Comparison of ENCODE assay signal across 25 cellular contexts in the genomic region with DNA sequence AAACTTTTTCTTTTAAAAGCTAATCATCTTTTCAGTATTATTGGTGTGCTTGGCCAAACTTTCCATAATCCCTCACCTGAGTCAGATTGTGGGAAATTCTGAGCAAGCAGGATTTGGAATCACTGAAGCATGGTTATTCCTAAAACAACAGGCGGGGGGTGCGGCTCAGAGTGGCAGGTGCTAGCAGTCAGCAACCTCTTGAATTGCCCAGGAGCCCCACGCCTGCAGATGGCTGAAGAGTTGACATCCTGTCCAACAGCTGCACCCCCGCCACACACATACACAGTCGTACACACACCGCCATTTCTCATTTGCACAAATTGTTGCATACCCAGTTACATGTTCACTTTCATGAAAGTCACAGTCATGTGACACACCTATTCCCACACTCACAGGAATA.
A peak's percentile ranks its signal among the peaks of the same experiment; 100 is the strongest.
DNase-seq lines count a peak whose midpoint lies in the region; ATAC-seq and TF ChIP-seq lines count a peak whose summit lies in the region.
"Had no signal": no experiment of that assay in that cellular context is flagged by ENCODE, and none has a peak within 500 bp of the region (broad histone marks: within the 10 kb centered on the region; RNA-seq: fewer than 3 reads in every experiment).

No MANE protein-coding gene starts in this region.

- H2BK120ac ChIP-seq in H9 (ENCODE audit: low read depth, low read length, poor library complexity, severe bottlenecking) = no peak overlapping the region

- no peak overlapping the region for H3K4me3 ChIP-seq in sigmoid colon
- H3K4me3 ChIP-seq: BLaER1, heart right ventricle, left lung, right atrium auricular region, SK-N-MC had no signal

- no peak overlapping the region for H2AFZ ChIP-seq in H9 (ENCODE audit: low read length)

- H3K56ac ChIP-seq in H9 (ENCODE audit: insufficient read length, low read depth, low read length) = no peak overlapping the region

- TF ChIP-seq CTCF in sigmoid colon (IDR thresholded peaks at IDR 0.05) = no peak
- no peak for TF ChIP-seq CTCF in H9 (conservative IDR thresholded peaks at IDR 0.05)

- H3K4me1 ChIP-seq in sigmoid colon = no peaks in the 10 kb centered on the region
- no peaks in the 10 kb centered on the region for H3K4me1 ChIP-seq in H9 (ENCODE audit: insufficient read depth, low read length)
- H3K4me1 ChIP-seq: heart right ventricle, right atrium auricular region had no signal

- H3K9me3 Mint-ChIP-seq in activated T-cell treated with anti-CD3 and anti-CD28 coated beads, Interleukin-2, amount 50 U/mL, for 72 hours = no peaks in the 10 kb centered on the region
- no peaks in the 10 kb centered on the region for H3K9me3 Mint-ChIP-seq in H9
- H3K9me3 Mint-ChIP-seq: activated CD4-positive, alpha-beta T cell treated with anti-CD3 and anti-CD28 coated beads, Interleukin-2, amount 10 ng/mL, durations not matched to agents 7 days and 5 days; type B pancreatic cell had no signal

- ATAC-seq in left ventricle myocardium superior = no peak
- no peak for ATAC-seq in activated T-cell treated with anti-CD3 and anti-CD28 coated beads, Interleukin-2, amount 50 U/mL, for 72 hours (replicated peaks in 1 of 2)
- ATAC-seq: activated CD8-positive, alpha-beta memory T cell treated with anti-CD3 and anti-CD28 coated beads, Interleukin-2, amount 10 ng/mL, durations not matched to agents 7 days and 5 days; heart right ventricle; left lung; naive thymus-derived CD4-positive, alpha-beta T cell had no signal

- H3K14ac ChIP-seq in H9 (ENCODE audit: insufficient read depth, low read length) = no peak overlapping the region

- TF ChIP-seq EP300 in sigmoid colon (IDR thresholded peaks at IDR 0.05) = no peak

- no peaks in the 10 kb centered on the region for H3K79me1 ChIP-seq in H9 (ENCODE audit: insufficient read depth, low read depth, low read length, poor library complexity, severe bottlenecking)

- DNase-seq in DMS153 treated with DMSO at 0.1 percent for 48 hours (lab: John Stamatoyannopoulos, UW; ENCODE audit: unreplicated experiment) (peak; percentile 65), NCI-H128 (lab: John Stamatoyannopoulos, UW; ENCODE audit: unreplicated experiment) (peak; percentile 53), NCI-H2171 (lab: John Stamatoyannopoulos, UW) (peak; percentile 84), SHP77 (lab: John Stamatoyannopoulos, UW) (peak; percentile 80 to 93), sigmoid colon (no peak), left ventricle myocardium superior (no peak), H9 (no peak)
- DNase-seq in activated T-cell treated with anti-CD3 and anti-CD28 coated beads, Interleukin-2, amount 50 U/mL, for 72 hours = no peak
- DNase-seq: activated CD4-positive, alpha-beta T cell treated with anti-CD3 and anti-CD28 coated beads, Interleukin-2, amount 10 ng/mL, durations not matched to agents 7 days and 5 days; activated CD8-positive, alpha-beta memory T cell treated with anti-CD3 and anti-CD28 coated beads, Interleukin-2, amount 10 ng/mL, durations not matched to agents 7 days and 5 days; aorta; Calu3; H7; heart right ventricle; left lung; naive thymus-derived CD4-positive, alpha-beta T cell; NCI-H2081 treated with DMSO at 0.1 percent for 48 hours; stimulated activated CD4-positive, alpha-beta T cell treated with anti-CD3 and anti-CD28 coated beads, Interleukin-15, amount 100 ng/mL, for 24 hours; T-helper 2 cell had no signal

- H3K23me2 ChIP-seq in H9 (ENCODE audit: insufficient read length, low read depth, low read length, poor library complexity, severe bottlenecking) = no peaks in the 10 kb centered on the region

- no peak overlapping the region for H2BK12ac ChIP-seq in H9 (ENCODE audit: insufficient read length, low read depth, low read length)

- H3K36me3 ChIP-seq in sigmoid colon = no peaks in the 10 kb centered on the region
- H3K36me3 ChIP-seq: BLaER1, heart right ventricle, left lung, right atrium auricular region had no signal

- peaks cover 34% of the 10 kb centered on the region for H3K27me3 Mint-ChIP-seq in activated T-cell treated with anti-CD3 and anti-CD28 coated beads, Interleukin-2, amount 50 U/mL, for 72 hours (ENCODE audit: low read depth)
- H3K27me3 Mint-ChIP-seq in H9 (ENCODE audit: low read depth) = peaks cover 33% of the 10 kb centered on the region
- H3K27me3 Mint-ChIP-seq: activated CD4-positive, alpha-beta T cell treated with anti-CD3 and anti-CD28 coated beads, Interleukin-2, amount 10 ng/mL, durations not matched to agents 7 days and 5 days had no signal

- H3K4me1 Mint-ChIP-seq in activated T-cell treated with anti-CD3 and anti-CD28 coated beads, Interleukin-2, amount 50 U/mL, for 72 hours (ENCODE audit: low read depth) = no peaks in the 10 kb centered on the region
- peaks cover 3 to 4% of the 10 kb centered on the region in 2 experiments; a peak in 3 of 4 replicates for H3K4me1 Mint-ChIP-seq in H9
- H3K4me1 Mint-ChIP-seq: activated naive CD4-positive, alpha-beta T cell treated with anti-CD3 and anti-CD28 coated beads, Interleukin-2, amount 50 U/mL, for 24 hours; central memory CD8-positive, alpha-beta T cell had no signal

- H2BK5ac ChIP-seq in H9 (ENCODE audit: insufficient read length, low read length) = no peak overlapping the region

- no peak overlapping the region for H2BK15ac ChIP-seq in H9 (ENCODE audit: low read depth, low read length)

- H3K79me2 ChIP-seq in H9 (ENCODE audit: insufficient read depth, low read length) = no peaks in the 10 kb centered on the region

- no peak overlapping the region for H2AK5ac ChIP-seq in H9 (ENCODE audit: insufficient read length, low read length)

- H4K91ac ChIP-seq in H9 (ENCODE audit: insufficient read length, low read depth, low read length) = no peak overlapping the region

- H3K27ac ChIP-seq in sigmoid colon (no peak overlapping the region), H9 (ENCODE audit: insufficient read length, low read depth, low read length) (no peak overlapping the region)
- H3K27ac ChIP-seq: BLaER1, heart right ventricle, left lung, right atrium auricular region, SK-N-MC had no signal

- no peak overlapping the region for H3K27ac Mint-ChIP-seq in activated T-cell treated with anti-CD3 and anti-CD28 coated beads, Interleukin-2, amount 50 U/mL, for 72 hours
- H3K27ac Mint-ChIP-seq in H9 = no peak overlapping the region
- H3K27ac Mint-ChIP-seq: activated CD4-positive, alpha-beta T cell treated with anti-CD3 and anti-CD28 coated beads, Interleukin-2, amount 10 ng/mL, durations not matched to agents 7 days and 5 days; activated CD8-positive, alpha-beta memory T cell treated with anti-CD3 and anti-CD28 coated beads, Interleukin-2, amount 10 ng/mL, durations not matched to agents 7 days and 5 days; activated naive CD4-positive, alpha-beta T cell treated with anti-CD3 and anti-CD28 coated beads, Interleukin-2, amount 50 U/mL, for 24 hours; naive thymus-derived CD4-positive, alpha-beta T cell; type B pancreatic cell had no signal

- H4K5ac ChIP-seq in H9 (ENCODE audit: insufficient read length, low read depth, low read length) = no peak overlapping the region

- no peak overlapping the region for H3K4ac ChIP-seq in H9 (ENCODE audit: low read depth, low read length)

- H2BK20ac ChIP-seq in H9 (ENCODE audit: low read depth, low read length, poor library complexity, severe bottlenecking) = no peak overlapping the region

- no peak for TF ChIP-seq POLR2A in sigmoid colon (IDR thresholded peaks at IDR 0.05)

- no peak overlapping the region for H3K18ac ChIP-seq in H9 (ENCODE audit: insufficient read length, low read depth, low read length)

- no peak overlapping the region for H3T11ph ChIP-seq in H9 (ENCODE audit: low read length)

- no peak overlapping the region for H4K8ac ChIP-seq in H9 (replicated peaks; ENCODE audit: insufficient read length, low read depth, low read length)

- 72 to 76% methylated on average over 6 of the region's 6 CpGs for WGBS in sigmoid colon, 2 donors
- WGBS in H9 (ENCODE audit: extremely low coverage, insufficient read length, low lambda C conversion rate) = no CpG with 5 or more reads among the region's 6 CpGs

- H3K9ac ChIP-seq in H9 (ENCODE audit: extremely low read depth, insufficient read length, low read length) = no peak overlapping the region
- H3K9ac ChIP-seq: BLaER1 had no signal

- H4K20me1 ChIP-seq in H9 (ENCODE audit: control insufficient read depth, insufficient read depth, insufficient read length) = no peaks in the 10 kb centered on the region

- H3K27me3 ChIP-seq in sigmoid colon (peaks cover 0 to 4% (median 0%) of the 10 kb centered on the region in 3 donors), H9 (ENCODE audit: insufficient read depth, low read length) (no peaks in the 10 kb centered on the region)
- H3K27me3 ChIP-seq: BLaER1, right atrium auricular region had no signal

- no peaks in the 10 kb centered on the region for H3K36me3 Mint-ChIP-seq in activated T-cell treated with anti-CD3 and anti-CD28 coated beads, Interleukin-2, amount 50 U/mL, for 72 hours (ENCODE audit: insufficient read depth in 2 of 2)
- H3K36me3 Mint-ChIP-seq in H9 (ENCODE audit: insufficient read depth in 1 of 3, low read depth in 3 of 3) = no peaks in the 10 kb centered on the region
- H3K36me3 Mint-ChIP-seq: activated CD8-positive, alpha-beta memory T cell treated with anti-CD3 and anti-CD28 coated beads, Interleukin-2, amount 10 ng/mL, durations not matched to agents 7 days and 5 days; activated naive CD4-positive, alpha-beta T cell treated with anti-CD3 and anti-CD28 coated beads, Interleukin-2, amount 50 U/mL, for 24 hours; type B pancreatic cell had no signal

- no peak overlapping the region for H3K4me3 Mint-ChIP-seq in activated T-cell treated with anti-CD3 and anti-CD28 coated beads, Interleukin-2, amount 50 U/mL, for 72 hours
- H3K4me3 Mint-ChIP-seq in H9 = no peak overlapping the region
- H3K4me3 Mint-ChIP-seq: activated CD4-positive, alpha-beta T cell treated with anti-CD3 and anti-CD28 coated beads, Interleukin-2, amount 10 ng/mL, durations not matched to agents 7 days and 5 days; activated CD8-positive, alpha-beta memory T cell treated with anti-CD3 and anti-CD28 coated beads, Interleukin-2, amount 10 ng/mL, durations not matched to agents 7 days and 5 days; activated naive CD4-positive, alpha-beta T cell treated with anti-CD3 and anti-CD28 coated beads, Interleukin-2, amount 50 U/mL, for 24 hours; central memory CD8-positive, alpha-beta T cell; naive thymus-derived CD4-positive, alpha-beta T cell; type B pancreatic cell had no signal

- no peak overlapping the region for H3K4me2 ChIP-seq in H9 (ENCODE audit: insufficient read depth, insufficient read length, low read length)
- H3K4me2 ChIP-seq: BLaER1 had no signal

- no peak overlapping the region for H3K23ac ChIP-seq in H9 (ENCODE audit: insufficient read length, low read depth, low read length)

- intact Hi-C loops in sigmoid colon (cut with DNase I) (no loop called here), left ventricle myocardium superior (cut with micrococcal nuclease) (no loop called here)

- H3K9me3 ChIP-seq in sigmoid colon (no peaks in the 10 kb centered on the region), H9 (ENCODE audit: control insufficient read depth, low read depth, low read length) (no peaks in the 10 kb centered on the region)
- H3K9me3 ChIP-seq: BLaER1, heart right ventricle, left lung, right atrium auricular region had no signal

Comparison
In these comparisons a context has a peak if more than half of its experiments do, and no peak if none do; other contexts are left out.
1. DNase-seq: peak in DMS153 treated with DMSO at 0.1 percent for 48 hours (single experiment), NCI-H128 (single experiment), NCI-H2171 (single experiment) and SHP77 (2 of 2); none in sigmoid colon (single experiment), left ventricle myocardium superior (single experiment), activated T-cell treated with anti-CD3 and anti-CD28 coated beads, Interleukin-2, amount 50 U/mL, for 72 hours (0 of 2) and H9 (single experiment).